Comparison of ENCODE assay signal across 8 cellular contexts in genomic region chr1:88736633-88737248, GRCh38. TPM values are rescaled to one million over a fixed set of nuclear protein-coding genes. Genes with fewer than 3 reads are reported as not detected.
DNase-seq lines count a peak whose midpoint lies in the region; ATAC-seq, FAIRE-seq and TF ChIP-seq lines count a peak whose summit lies in the region.

No MANE protein-coding gene starts in this region.

- no peak for FAIRE-seq in urothelium cell line (lab: Jason Lieb, UNC)

- H3K9me2 ChIP-seq in hepatocyte (replicated peaks; ENCODE audit: insufficient read depth), result no peaks in the 10 kb centered on the region

- peaks cover 4% of the 10 kb centered on the region for H3K4me1 ChIP-seq in hepatocyte (ENCODE audit: insufficient read depth)

- H3K36me3 ChIP-seq in hepatocyte (replicated peaks; ENCODE audit: insufficient read depth, low read depth), result no peaks in the 10 kb centered on the region

- H3K4me3 ChIP-seq in WI38 (ENCODE audit: low read depth, low read length) (no peak overlapping the region), hepatocyte (no peak overlapping the region)

- no peaks in the 10 kb centered on the region for H3K27me3 ChIP-seq in hepatocyte

- H2AFZ ChIP-seq in hepatocyte, result no peak overlapping the region

- H3K9me3 ChIP-seq in hepatocyte (ENCODE audit: low read depth), result peaks cover 8% of the 10 kb centered on the region

- WGBS in hepatocyte (ENCODE audit: low lambda C conversion rate, missing lambda C conversion rate), result 92% methylated on average over 7 of the region's 7 CpGs

- peak; percentile 66 for DNase-seq in DMS53 (lab: John Stamatoyannopoulos, UW)
- peak; percentile 25 for DNase-seq in HK-2 (ENCODE audit: unreplicated experiment)
- peak; percentile 23 for DNase-seq in hepatocyte (ENCODE audit: low spot score)
- peak; percentile 18 for DNase-seq in urothelium cell line (ENCODE audit: low spot score)
- DNase-seq in pons (ENCODE audit: low spot score), result no peak
- DNase-seq in medulla oblongata (ENCODE audit: extremely low spot score), result no peak

- peaks cover 84% of the 10 kb centered on the region for H3K79me2 ChIP-seq in hepatocyte

- H4K20me1 ChIP-seq in hepatocyte (ENCODE audit: insufficient read depth, poor library complexity, severe bottlenecking), result peaks cover 3% of the 10 kb centered on the region

- H3K27ac ChIP-seq in hepatocyte, result no peak overlapping the region

- no peak for ATAC-seq in GM19452 (IDR thresholded peaks at IDR 0.05; ENCODE audit: unreplicated experiment)

- TF ChIP-seq CTCF in WI38 (IDR thresholded peaks at IDR 0.05; ENCODE audit: low read depth, low read length) (peak; percentile 66), hepatocyte (IDR thresholded peaks at IDR 0.05; ENCODE audit: poor library complexity) (peak; percentile 39)

- H3K4me2 ChIP-seq in hepatocyte, result no peak overlapping the region

RNA-seq across cellular contexts. Expression of gene PKN2, which starts 52.7 kb away (rescaled TPM):
- 54.0 and 55.1 TPM in 2 replicates for total RNA-seq in hepatocyte
- polyA plus RNA-seq in hepatocyte, result 16.4 and 16.8 TPM in 2 replicates

Comparison
In these comparisons a context has a peak if more than half of its experiments do, and no peak if none do; other contexts are left out.
1. DNase-seq: peak in DMS53 (single experiment), HK-2 (single experiment), hepatocyte (single experiment) and urothelium cell line (single experiment); none in pons (single experiment) and medulla oblongata (single experiment).